Comparison of ENCODE assay signal across 10 cellular contexts in the genomic region with DNA sequence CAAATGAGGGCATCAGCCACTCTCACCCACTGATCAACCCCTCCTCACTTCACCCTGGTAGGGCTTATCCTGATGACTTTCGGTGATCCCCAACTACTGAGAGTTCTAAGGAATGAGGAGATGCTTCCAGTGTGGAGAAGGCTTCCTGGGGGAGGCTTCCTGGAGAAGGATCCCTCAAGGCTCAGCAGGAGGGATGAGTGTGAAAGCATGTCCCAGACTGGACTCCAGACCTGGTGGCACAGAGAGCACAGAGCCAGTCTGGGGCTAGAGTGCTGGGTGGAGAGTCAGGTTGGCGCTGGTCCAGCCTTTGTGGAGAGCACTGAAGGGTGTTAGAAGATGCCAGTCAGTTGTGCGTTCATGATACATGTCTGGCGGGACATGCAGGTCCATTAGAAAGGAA. TPM values are rescaled to one million over a fixed set of nuclear protein-coding genes. Genes with fewer than 3 reads are reported as not detected.
DNase-seq lines count a peak whose midpoint lies in the region; ATAC-seq and TF ChIP-seq lines count a peak whose summit lies in the region.
"Had no signal": no experiment of that assay in that cellular context is flagged by ENCODE, and none has a peak within 500 bp of the region (broad histone marks: within the 10 kb centered on the region; RNA-seq: fewer than 3 reads in every experiment).

No MANE protein-coding gene starts in this region.

- no peak for TF ChIP-seq CTCF in dorsolateral prefrontal cortex (IDR thresholded peaks at IDR 0.05 in 54 of 56, conservative IDR thresholded peaks at IDR 0.05 in 2 of 56; ENCODE audit: low read depth in 1 of 56, partially characterized antibody in 56 of 56)
- no peak for TF ChIP-seq CTCF in neutrophil (IDR thresholded peaks at IDR 0.05)

- H3K27ac ChIP-seq in dorsolateral prefrontal cortex (peak overlapping the region in 51 of 59 donors; percentile 1 to 85 (median 67)), neutrophil (peak overlapping the region; percentile 60)

- H3K4me3 ChIP-seq in dorsolateral prefrontal cortex (no peak overlapping the region), neutrophil (ENCODE audit: low read depth in 1 of 2, low read length in 1 of 2) (no peak overlapping the region)

- peak; percentile 24 for DNase-seq in AG08395 (ENCODE audit: low spot score)
- peak; percentile 46 for DNase-seq in M059J (ENCODE audit: low read depth)
- DNase-seq in dorsolateral prefrontal cortex, result peak in 4 of 10 donors; percentile 44 to 55 (median 44)
- DNase-seq in HT-29 (ENCODE audit: low spot score), result no peak
- no peak for DNase-seq in GM19240 (ENCODE audit: insufficient read length, low spot score)
- DNase-seq in activated gamma-delta T cell (lab: John Stamatoyannopoulos, UW), result no peak
- DNase-seq: NCI-H526; stimulated activated naive CD4-positive, alpha-beta T cell had no signal

- intact Hi-C loops in dorsolateral prefrontal cortex (cut with DNase I), result no loop called here

- H3K9me3 ChIP-seq in neutrophil, result no peaks in the 10 kb centered on the region

- H3K4me1 ChIP-seq in neutrophil (ENCODE audit: control insufficient read depth in 1 of 2, insufficient read depth in 1 of 2, low read depth in 1 of 2, low read length in 1 of 2), result peaks cover 34 to 49% of the 10 kb centered on the region in 2 experiments

- ATAC-seq in HG03175 (IDR thresholded peaks at IDR 0.05; ENCODE audit: unreplicated experiment), result no peak

- H3K27me3 ChIP-seq in dorsolateral prefrontal cortex (no peaks in the 10 kb centered on the region), neutrophil (no peaks in the 10 kb centered on the region)

- H3K36me3 ChIP-seq in neutrophil, result peaks cover 39% of the 10 kb centered on the region

RNA-seq across cellular contexts. Expression of a gene that starts 53.7 kb away (rescaled TPM):
- not detected in 2 replicates for total RNA-seq in M059J (2014; rRNA removed; shearing (Covaris generic))
- total RNA-seq in dorsolateral prefrontal cortex, result 10 to 100 TPM in 57 of 120 experiments, 1 to 10 TPM in 63; 5.7 to 19.4 (median 9.9) TPM
- total RNA-seq in HT-29 (2014; rRNA removed; shearing (Covaris generic)), result 3.5 and 3.9 TPM in 2 replicates

Comparison
In these comparisons a context has a peak if more than half of its experiments do, and no peak if none do; other contexts are left out.
1. DNase-seq: peak in AG08395 (single experiment) and M059J (single experiment); none in HT-29 (single experiment), GM19240 (single experiment) and activated gamma-delta T cell (single experiment).